ENCODE assay signal across 13 cellular contexts in genomic region chr1:225765982-225766674, GRCh38. TPM values are rescaled to one million over a fixed set of nuclear protein-coding genes. Genes with fewer than 3 reads are reported as not detected.
DNase-seq lines count a peak whose midpoint lies in the region; ATAC-seq and TF ChIP-seq lines count a peak whose summit lies in the region.
"Had no signal": no experiment of that assay in that cellular context is flagged by ENCODE, and none has a peak within 500 bp of the region (broad histone marks: within the 10 kb centered on the region; RNA-seq: fewer than 3 reads in every experiment).

No MANE protein-coding gene starts in this region.

- no peak overlapping the region for H3K9ac ChIP-seq in colonic mucosa (ENCODE audit: low read depth in 2 of 2, low read length in 2 of 2)

- H3K36me3 ChIP-seq in heart right ventricle (no peaks in the 10 kb centered on the region), colonic mucosa (no peaks in the 10 kb centered on the region)

- H3K4me1 Mint-ChIP-seq in osteocyte (ENCODE audit: unreplicated experiment) = peaks cover 83% of the 10 kb centered on the region

- H3K9me3 ChIP-seq in heart right ventricle (no peaks in the 10 kb centered on the region), colonic mucosa (no peaks in the 10 kb centered on the region)
- H3K9me3 ChIP-seq: body of pancreas had no signal

- no peaks in the 10 kb centered on the region for H3K9me3 Mint-ChIP-seq in osteocyte (ENCODE audit: unreplicated experiment)
- H3K9me3 Mint-ChIP-seq: IgD-negative memory B cell, mesothelial cell of epicardium had no signal

- WGBS in heart right ventricle, 2 donors = 96 to 97% methylated on average over 6 of the region's 6 CpGs

- intact Hi-C loops in heart right ventricle (cut with DNase I) = loop anchor here in 5 of 10 donors (2.0 to 10.0 kb wide), 5 partner anchors 71 to 281 kb away; partner anchors contain the start of gene ENAH (in 1 of the 5)
- intact Hi-C loops in left ventricle myocardium superior (cut with micrococcal nuclease) = loop anchor here (10.0 kb wide), 1 partner anchor 71 kb away; no protein-coding TSS in a partner anchor
- intact Hi-C loops in colonic mucosa (cut with DNase I) = no loop called here

- H3K4me1 ChIP-seq in heart right ventricle = peaks cover 24 to 88% (median 68%) of the 10 kb centered on the region in 9 donors
- H3K4me1 ChIP-seq in colonic mucosa = no peaks in the 10 kb centered on the region

- no peaks in the 10 kb centered on the region for H3K36me3 Mint-ChIP-seq in osteocyte (ENCODE audit: unreplicated experiment)
- H3K36me3 Mint-ChIP-seq: IgD-negative memory B cell, mesothelial cell of epicardium had no signal

- H3K4me3 Mint-ChIP-seq in osteocyte (ENCODE audit: unreplicated experiment) = no peak overlapping the region
- H3K4me3 Mint-ChIP-seq: IgD-negative memory B cell, mesothelial cell of epicardium had no signal

- H3K27ac ChIP-seq in heart right ventricle = peak overlapping the region in 8 of 10 donors; percentile 68 to 89 (median 78)
- peak overlapping the region; percentile 57 for H3K27ac ChIP-seq in colonic mucosa

- H3K27me3 ChIP-seq in heart right ventricle (no peaks in the 10 kb centered on the region), colonic mucosa (no peaks in the 10 kb centered on the region)
- H3K27me3 ChIP-seq: body of pancreas had no signal

- DNase-seq in heart right ventricle = no peak
- no peak for DNase-seq in left ventricle myocardium superior
- DNase-seq in colonic mucosa = peak; percentile 4
- no peak for DNase-seq in osteocyte (ENCODE audit: extremely low spot score, unreplicated experiment)
- DNase-seq in ureter (ENCODE audit: low spot score) = peak; percentile 41
- DNase-seq in NCI-H1105 treated with DMSO at 0.1 percent for 48 hours (lab: John Stamatoyannopoulos, UW) = no peak
- DNase-seq: activated gamma-delta T cell treated with Interleukin-2 at 50 U/mL for 16 hours; effector CD4-positive, alpha-beta T cell had no signal

- no peak for TF ChIP-seq CTCF in heart right ventricle (IDR thresholded peaks at IDR 0.05)
- no peak for TF ChIP-seq CTCF in colonic mucosa (IDR thresholded peaks at IDR 0.05)
- no peak for TF ChIP-seq CTCF in osteocyte (IDR thresholded peaks at IDR 0.05)

- H3K27me3 Mint-ChIP-seq in osteocyte (ENCODE audit: unreplicated experiment) = no peaks in the 10 kb centered on the region

- peak overlapping the region; percentile 93 for H3K27ac Mint-ChIP-seq in osteocyte (ENCODE audit: unreplicated experiment)

- H3K4me3 ChIP-seq in heart right ventricle (no peak overlapping the region), colonic mucosa (no peak overlapping the region)
- H3K4me3 ChIP-seq: body of pancreas had no signal

- ATAC-seq in heart right ventricle = no peak
- no peak for ATAC-seq in left ventricle myocardium superior
- no peak for ATAC-seq in GM19455 (IDR thresholded peaks at IDR 0.05; ENCODE audit: unreplicated experiment)
- ATAC-seq in GM21786 (IDR thresholded peaks at IDR 0.05; ENCODE audit: unreplicated experiment) = no peak
- ATAC-seq: body of pancreas had no signal

RNA-seq across cellular contexts. Expression of gene SRP9, which starts 11.5 kb away (rescaled TPM):
- total RNA-seq in heart right ventricle (100 to 1,000 TPM; 165 to 199 (median 175) TPM), left ventricle myocardium superior (211 TPM), colonic mucosa (100 to 1,000 TPM; 233 to 264 TPM), osteocyte (213 and 221 TPM in 2 replicates), ureter (249 TPM)
- 100 to 1,000 TPM; 121 to 153 TPM for polyA plus RNA-seq in heart right ventricle

RNA-seq across cellular contexts. Expression of gene EPHX1, which starts 43.8 kb away (rescaled TPM):
- 10 to 100 TPM; 34.9 to 80.8 (median 48.4) TPM for total RNA-seq in heart right ventricle
- 10 to 100 TPM; 31.5 to 38.2 TPM for polyA plus RNA-seq in heart right ventricle
- 76.8 TPM for total RNA-seq in left ventricle myocardium superior
- 10 to 100 TPM; 58.0 to 61.9 TPM for total RNA-seq in colonic mucosa
- 30.3 and 32.3 TPM in 2 replicates for total RNA-seq in osteocyte
- 116 TPM for total RNA-seq in ureter

Comparison
In these comparisons a context has a peak if more than half of its experiments do, and no peak if none do; other contexts are left out.
1. DNase-seq: peak in colonic mucosa (single experiment) and ureter (single experiment); none in heart right ventricle (0 of 2), left ventricle myocardium superior (single experiment), osteocyte (single experiment) and NCI-H1105 treated with DMSO at 0.1 percent for 48 hours (single experiment).